In genomic region chr1:20165522-20165951, GRCh38 we compare ENCODE assay signal across 9 cellular contexts. TPM values are rescaled to one million over a fixed set of nuclear protein-coding genes. Genes with fewer than 3 reads are reported as not detected.
DNase-seq lines count a peak whose midpoint lies in the region; ATAC-seq and TF ChIP-seq lines count a peak whose summit lies in the region.
"Had no signal": no experiment of that assay in that cellular context is flagged by ENCODE, and none has a peak within 500 bp of the region (broad histone marks: within the 10 kb centered on the region; RNA-seq: fewer than 3 reads in every experiment).

No MANE protein-coding gene starts in this region.

- H4K20me1 ChIP-seq in Karpas-422 (ENCODE audit: insufficient read depth, low read depth, low read length), result no peaks in the 10 kb centered on the region

- ATAC-seq in activated CD8-positive, alpha-beta T cell treated with anti-CD3 and anti-CD28 coated beads for 36 hours, result peak; percentile 62
- ATAC-seq in right lobe of liver, result peak; percentile 20 to 62 (median 40)
- no peak for ATAC-seq in GM18907 (IDR thresholded peaks at IDR 0.05; ENCODE audit: unreplicated experiment)

- H3K4me1 ChIP-seq in Karpas-422 (ENCODE audit: low read length), result 0 out of 2 replicates have a peak, but pooled peaks cover 2% of the 10 kb centered on the region
- H3K4me1 ChIP-seq in right lobe of liver, result no peaks in the 10 kb centered on the region

- TF ChIP-seq POLR2A in right lobe of liver (IDR thresholded peaks at IDR 0.05), result no peak

- no peaks in the 10 kb centered on the region for H3K27me3 ChIP-seq in Karpas-422 (ENCODE audit: low read length)
- H3K27me3 ChIP-seq in right lobe of liver, result no peaks in the 10 kb centered on the region

- peaks cover 7% of the 10 kb centered on the region for H3K36me3 Mint-ChIP-seq in activated CD8-positive, alpha-beta T cell treated with anti-CD3 and anti-CD28 coated beads for 36 hours (ENCODE audit: low read depth)

- H3K36me3 ChIP-seq in Karpas-422 (ENCODE audit: insufficient read depth, low read length) (no peaks in the 10 kb centered on the region), right lobe of liver (no peaks in the 10 kb centered on the region)

- peaks cover 2% of the 10 kb centered on the region for H3K27me3 Mint-ChIP-seq in activated CD8-positive, alpha-beta T cell treated with anti-CD3 and anti-CD28 coated beads for 36 hours

- 83% methylated on average over 14 of the region's 16 CpGs for WGBS in right lobe of liver (ENCODE audit: insufficient coverage, low coverage, low lambda C conversion rate, missing lambda C conversion rate)

- TF ChIP-seq CTCF in activated CD8-positive, alpha-beta T cell treated with anti-CD3 and anti-CD28 coated beads for 36 hours (IDR thresholded peaks at IDR 0.05), result peak; percentile 39
- TF ChIP-seq CTCF in right lobe of liver (IDR thresholded peaks at IDR 0.05), result peak; percentile 29 to 43 (median 36)

- POLR2A ChIA-PET in activated CD8-positive, alpha-beta T cell treated with anti-CD3 and anti-CD28 coated beads for 36 hours (lab: Charles Lee), result interaction anchor here (1.3 kb wide), 1 partner anchor 18 kb away, joined by 3 read pairs; no protein-coding TSS in a partner anchor

- intact Hi-C loops in activated CD8-positive, alpha-beta T cell treated with anti-CD3 and anti-CD28 coated beads for 36 hours (cut with micrococcal nuclease), result no loop called here
- intact Hi-C loops in right lobe of liver (cut with DNase I), result loop anchor here in 1 of 2 donors (10.0 kb wide), 1 partner anchor 191 kb away; the partner anchor contains the start of gene PLA2G2A

- no peak overlapping the region for H3K9ac ChIP-seq in Karpas-422 (ENCODE audit: low read length)

- H3K4me3 Mint-ChIP-seq in activated CD8-positive, alpha-beta T cell treated with anti-CD3 and anti-CD28 coated beads for 36 hours, result no peak overlapping the region
- H3K4me3 Mint-ChIP-seq: dendritic cell treated with granulocyte-macrophage colony-stimulating factor and Interleukin-4, amounts not matched to agents 40 ng/mL and 50 ng/mL, for 4 days had no signal

- peaks cover 31% of the 10 kb centered on the region for H3K9me3 Mint-ChIP-seq in activated CD8-positive, alpha-beta T cell treated with anti-CD3 and anti-CD28 coated beads for 36 hours

- no peaks in the 10 kb centered on the region for H3K79me2 ChIP-seq in Karpas-422 (ENCODE audit: low read length)

- no peak overlapping the region for H2AFZ ChIP-seq in Karpas-422 (ENCODE audit: low read length)

- H3K4me3 ChIP-seq in Karpas-422 (ENCODE audit: low read length), result no peak overlapping the region
- no peak overlapping the region for H3K4me3 ChIP-seq in right lobe of liver

- DNase-seq in EH (ENCODE audit: low read depth) (peak; percentile 3), Karpas-422 (peak; percentile 79), right lobe of liver (no peak), putamen (ENCODE audit: low spot score) (no peak), NCI-H1105 treated with DMSO at 0.1 percent for 48 hours (lab: John Stamatoyannopoulos, UW) (no peak)
- peak; percentile 46 for DNase-seq in activated CD8-positive, alpha-beta T cell treated with anti-CD3 and anti-CD28 coated beads for 36 hours
- no peak for DNase-seq in stimulated activated CD4-positive, alpha-beta T cell treated with anti-CD3 and anti-CD28 coated beads, Interleukin-4, amount 100 ng/mL, for 4 hours

- no peak overlapping the region for H3K4me2 ChIP-seq in Karpas-422 (ENCODE audit: low read depth, low read length, poor library complexity, severe bottlenecking)

- no peaks in the 10 kb centered on the region for H3K4me1 Mint-ChIP-seq in activated CD8-positive, alpha-beta T cell treated with anti-CD3 and anti-CD28 coated beads for 36 hours (ENCODE audit: low read depth)

- H3K9me3 ChIP-seq in Karpas-422 (ENCODE audit: low read length) (peaks cover 4% of the 10 kb centered on the region; the same call in 1 of the 2 replicates), right lobe of liver (no peaks in the 10 kb centered on the region)

- CTCF ChIA-PET in activated CD8-positive, alpha-beta T cell treated with anti-CD3 and anti-CD28 coated beads for 36 hours (lab: Charles Lee), result interaction anchor here (0.8 to 6.4 kb wide), 10 partner anchors 9 to 283 kb away, joined by 3 to 57 read pairs (median 4); no protein-coding TSS in a partner anchor

- no peaks in the 10 kb centered on the region for H3K9me2 ChIP-seq in Karpas-422 (replicated peaks; ENCODE audit: insufficient read depth, low read length)

- H3K27ac Mint-ChIP-seq in activated CD8-positive, alpha-beta T cell treated with anti-CD3 and anti-CD28 coated beads for 36 hours, result no peak overlapping the region
- H3K27ac Mint-ChIP-seq: dendritic cell treated with granulocyte-macrophage colony-stimulating factor and Interleukin-4, amounts not matched to agents 40 ng/mL and 50 ng/mL, for 4 days had no signal

- H3K27ac ChIP-seq in Karpas-422 (ENCODE audit: low read length), result no peak overlapping the region
- no peak overlapping the region for H3K27ac ChIP-seq in right lobe of liver

RNA-seq across cellular contexts. Expression of gene UBXN10, which starts 20.4 kb away (rescaled TPM):
- total RNA-seq in Karpas-422 (2014; rRNA removed; shearing (Covaris generic); ENCODE audit: low replicate concordance), result not detected in 2 replicates
- total RNA-seq in activated CD8-positive, alpha-beta T cell treated with anti-CD3 and anti-CD28 coated beads for 36 hours, result under 1 TPM; 0.34 to 0.45 TPM
- total RNA-seq in right lobe of liver, result 1 to 10 TPM in 4 of 6 experiments, under 1 TPM in 2; 0.35 to 2.5 (median 1.8) TPM

RNA-seq across cellular contexts. Expression of gene PLA2G2C, which starts 20.8 kb away (rescaled TPM):
- not detected in 2 replicates for total RNA-seq in Karpas-422 (2014; rRNA removed; shearing (Covaris generic); ENCODE audit: low replicate concordance)
- total RNA-seq in activated CD8-positive, alpha-beta T cell treated with anti-CD3 and anti-CD28 coated beads for 36 hours, result under 1 TPM; 0.29 to 0.59 TPM
- total RNA-seq in right lobe of liver, result not detected

RNA-seq across cellular contexts. Expression of gene PLA2G2F, which starts 26.4 kb away (rescaled TPM):
- total RNA-seq in Karpas-422 (2014; rRNA removed; shearing (Covaris generic); ENCODE audit: low replicate concordance), result not detected in 2 replicates
- total RNA-seq in activated CD8-positive, alpha-beta T cell treated with anti-CD3 and anti-CD28 coated beads for 36 hours, result not detected
- total RNA-seq in right lobe of liver, result not detected

RNA-seq across cellular contexts. Expression of gene PLA2G2D, which starts 46.2 kb away (rescaled TPM):
- not detected in 2 replicates for total RNA-seq in Karpas-422 (2014; rRNA removed; shearing (Covaris generic); ENCODE audit: low replicate concordance)
- total RNA-seq in activated CD8-positive, alpha-beta T cell treated with anti-CD3 and anti-CD28 coated beads for 36 hours, result not detected
- total RNA-seq in right lobe of liver, result under 1 TPM in 1 of 6 experiments, not detected in 5; 0.10 TPM

Comparison
In these comparisons a context has a peak if more than half of its experiments do, and no peak if none do; other contexts are left out.
1. DNase-seq: peak in EH (single experiment), Karpas-422 (single experiment) and activated CD8-positive, alpha-beta T cell treated with anti-CD3 and anti-CD28 coated beads for 36 hours (single experiment); none in right lobe of liver (0 of 3), putamen (single experiment), NCI-H1105 treated with DMSO at 0.1 percent for 48 hours (single experiment) and stimulated activated CD4-positive, alpha-beta T cell treated with anti-CD3 and anti-CD28 coated beads, Interleukin-4, amount 100 ng/mL, for 4 hours (0 of 2).